Comparison of ENCODE assay signal across 8 cellular contexts in the genomic region with DNA sequence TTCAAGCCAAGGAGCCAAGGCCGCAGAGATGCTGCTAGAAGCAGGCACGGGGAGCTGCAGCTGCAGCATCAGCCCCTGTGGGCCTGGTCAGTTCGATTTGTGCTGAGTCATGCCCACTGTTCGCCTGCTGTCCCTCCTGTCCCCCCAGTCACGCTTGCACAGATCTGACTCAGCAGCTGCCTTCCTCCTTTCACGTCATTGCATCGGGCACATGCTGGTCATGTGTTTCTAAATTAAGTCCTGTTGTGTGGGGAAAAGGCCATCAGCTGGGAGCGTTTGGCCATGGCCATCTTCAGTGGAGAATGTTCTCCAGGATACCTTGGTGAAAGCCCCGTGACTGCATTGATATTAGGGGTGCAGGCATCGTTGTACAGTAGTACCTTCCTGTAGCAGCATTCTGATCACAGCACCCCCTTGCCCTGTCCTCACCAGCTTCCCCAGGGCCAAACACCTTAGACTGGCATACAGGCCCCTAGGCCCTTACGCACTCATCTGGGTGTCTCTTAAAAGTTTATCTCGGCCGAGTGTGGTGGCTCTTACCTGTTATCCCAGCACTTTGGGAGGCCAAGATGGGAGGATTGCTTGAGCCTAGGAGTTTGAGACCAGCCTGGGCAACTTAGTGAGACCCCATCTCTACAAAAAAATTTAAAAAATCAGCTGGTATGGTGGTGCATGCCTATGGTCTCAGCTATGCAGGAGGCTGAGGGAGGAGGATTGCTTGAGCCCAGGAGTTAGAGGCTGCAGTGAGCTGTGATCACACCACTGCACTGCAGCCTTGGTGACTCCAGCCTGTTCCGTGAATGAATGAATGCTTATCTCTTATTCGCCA. TPM values are rescaled to one million over a fixed set of nuclear protein-coding genes. Genes with fewer than 3 reads are reported as not detected.
DNase-seq lines count a peak whose midpoint lies in the region; ATAC-seq and TF ChIP-seq lines count a peak whose summit lies in the region.

No MANE protein-coding gene starts in this region.

- H3K27me3 ChIP-seq in left ventricle myocardium inferior (ENCODE audit: low read depth), result no peaks in the 10 kb centered on the region

- H3K4me3 Mint-ChIP-seq in activated naive CD4-positive, alpha-beta T cell treated with anti-CD3 and anti-CD28 coated beads for 36 hours, result no peak overlapping the region

- CTCF ChIA-PET in activated naive CD4-positive, alpha-beta T cell treated with anti-CD3 and anti-CD28 coated beads for 36 hours (lab: Charles Lee), result no interaction called here

- intact Hi-C loops in left ventricle myocardium inferior (cut with micrococcal nuclease), result no loop called here
- intact Hi-C loops in activated naive CD4-positive, alpha-beta T cell treated with anti-CD3 and anti-CD28 coated beads for 36 hours (cut with micrococcal nuclease), result no loop called here

- no peaks in the 10 kb centered on the region for H3K27me3 Mint-ChIP-seq in activated naive CD4-positive, alpha-beta T cell treated with anti-CD3 and anti-CD28 coated beads for 36 hours (ENCODE audit: low read depth)

- TF ChIP-seq CTCF in left ventricle myocardium inferior (IDR thresholded peaks at IDR 0.05; ENCODE audit: borderline replicate concordance), result no peak

- peak; percentile 90 for DNase-seq in ELR (ENCODE audit: low read depth)
- peak; percentile 65 for DNase-seq in amniotic epithelial cell (ENCODE audit: low read depth)
- peak; percentile 67 for DNase-seq in left ventricle myocardium inferior
- DNase-seq in retina, result peak; percentile 54
- no peak for DNase-seq in activated naive CD4-positive, alpha-beta T cell treated with anti-CD3 and anti-CD28 coated beads for 36 hours
- DNase-seq in DMS79 (lab: John Stamatoyannopoulos, UW), result no peak

- H3K36me3 ChIP-seq in left ventricle myocardium inferior, result peaks cover 5% of the 10 kb centered on the region

- H3K4me1 Mint-ChIP-seq in activated naive CD4-positive, alpha-beta T cell treated with anti-CD3 and anti-CD28 coated beads for 36 hours (ENCODE audit: low read depth), result no peaks in the 10 kb centered on the region

- H3K4me3 ChIP-seq in left ventricle myocardium inferior, result no peak overlapping the region

- peak overlapping the region; percentile 76 for H3K27ac ChIP-seq in left ventricle myocardium inferior (replicated peaks)

- no peaks in the 10 kb centered on the region for H3K9me3 ChIP-seq in left ventricle myocardium inferior (replicated peaks)

- no peaks in the 10 kb centered on the region for H3K9me3 Mint-ChIP-seq in activated naive CD4-positive, alpha-beta T cell treated with anti-CD3 and anti-CD28 coated beads for 36 hours

- no peak overlapping the region for H3K27ac Mint-ChIP-seq in activated naive CD4-positive, alpha-beta T cell treated with anti-CD3 and anti-CD28 coated beads for 36 hours

- H3K4me1 ChIP-seq in left ventricle myocardium inferior, result peaks cover 33% of the 10 kb centered on the region

- no peaks in the 10 kb centered on the region for H3K36me3 Mint-ChIP-seq in activated naive CD4-positive, alpha-beta T cell treated with anti-CD3 and anti-CD28 coated beads for 36 hours (ENCODE audit: low read depth)

- ATAC-seq in GM21717 (IDR thresholded peaks at IDR 0.05; ENCODE audit: unreplicated experiment), result no peak
- ATAC-seq in HG03469 (IDR thresholded peaks at IDR 0.05; ENCODE audit: unreplicated experiment), result no peak

RNA-seq across cellular contexts. Expression of gene POR, which starts 23.2 kb away (rescaled TPM):
- total RNA-seq in left ventricle myocardium inferior, result 72.9 TPM
- total RNA-seq in activated naive CD4-positive, alpha-beta T cell treated with anti-CD3 and anti-CD28 coated beads for 36 hours, result 10 to 100 TPM; 22.9 to 26.0 TPM

RNA-seq across cellular contexts. Expression of gene TMEM120A, which starts 56.2 kb away (rescaled TPM):
- total RNA-seq in left ventricle myocardium inferior, result 163 TPM
- total RNA-seq in activated naive CD4-positive, alpha-beta T cell treated with anti-CD3 and anti-CD28 coated beads for 36 hours, result 10 to 100 TPM; 17.0 to 22.4 TPM

RNA-seq across cellular contexts. Expression of gene RHBDD2, which starts 59.3 kb away (rescaled TPM):
- total RNA-seq in left ventricle myocardium inferior, result 19.1 TPM
- 10 to 100 TPM; 21.5 to 24.0 TPM for total RNA-seq in activated naive CD4-positive, alpha-beta T cell treated with anti-CD3 and anti-CD28 coated beads for 36 hours

Comparison
In these comparisons a context has a peak if more than half of its experiments do, and no peak if none do; other contexts are left out.
1. DNase-seq: peak in ELR (single experiment), amniotic epithelial cell (single experiment), left ventricle myocardium inferior (single experiment) and retina (single experiment); none in activated naive CD4-positive, alpha-beta T cell treated with anti-CD3 and anti-CD28 coated beads for 36 hours (single experiment) and DMS79 (single experiment).